ENCODE assay signal across 8 cellular contexts in the genomic region with DNA sequence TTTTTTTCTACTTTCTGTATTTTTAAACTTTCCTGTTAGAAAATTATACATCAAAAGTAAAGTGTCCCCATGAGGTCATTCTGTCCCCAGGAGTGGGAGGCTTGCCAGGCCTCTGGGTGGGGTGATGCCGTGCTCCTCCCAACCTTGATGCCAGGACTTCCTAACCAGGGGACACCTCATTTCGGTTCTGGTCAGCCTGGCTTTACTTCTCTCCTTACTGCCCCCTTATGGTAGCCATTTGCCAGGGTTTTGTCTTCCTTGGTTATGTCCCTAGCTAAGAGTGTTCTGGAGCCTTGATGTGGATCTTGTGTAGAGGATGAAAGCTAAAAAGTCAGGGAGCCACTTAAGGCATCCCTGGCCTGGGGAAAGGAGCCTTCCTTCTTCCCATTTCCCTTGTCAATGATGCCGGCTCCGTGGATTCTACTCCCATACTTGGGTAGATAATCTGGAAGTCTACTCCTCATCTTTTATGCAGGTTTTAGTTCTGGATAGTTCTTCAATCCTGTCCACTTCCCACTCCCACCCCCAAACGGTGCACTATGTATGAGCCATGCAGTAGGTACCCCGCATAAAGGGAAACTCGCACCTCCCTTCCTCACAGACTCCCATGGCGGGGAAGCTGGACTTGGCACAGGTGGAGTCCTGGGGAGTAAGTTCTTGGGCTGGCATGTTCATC.
DNase-seq lines count a peak whose midpoint lies in the region; ATAC-seq and FAIRE-seq lines count a peak whose summit lies in the region.

No MANE protein-coding gene starts in this region.

- H3K9me3 ChIP-seq in adipocyte (ENCODE audit: control insufficient read depth, low read length), result no peaks in the 10 kb centered on the region
- H3K9me3 ChIP-seq in right cardiac atrium (ENCODE audit: control insufficient read depth, low read length), result no peaks in the 10 kb centered on the region
- no peaks in the 10 kb centered on the region for H3K9me3 ChIP-seq in small intestine (ENCODE audit: control insufficient read depth, low read depth)

- H3K9ac ChIP-seq in adipocyte (ENCODE audit: low read length), result no peak overlapping the region

- H3K4me3 ChIP-seq in adipocyte (ENCODE audit: low read length) (no peak overlapping the region), right cardiac atrium (ENCODE audit: low read length) (no peak overlapping the region), small intestine (ENCODE audit: low read depth in 1 of 2, low read length in 2 of 2) (no peak overlapping the region)

- no peak overlapping the region for H3K4me3 Mint-ChIP-seq in activated T-cell treated with anti-CD3 and anti-CD28 coated beads, Interleukin-2, amount 50 U/mL, for 24 hours

- no peak for FAIRE-seq in small intestine (lab: Jason Lieb, UNC)

- H3K27me3 ChIP-seq in adipocyte (replicated peaks; ENCODE audit: control insufficient read depth, insufficient read depth, low read length) (no peaks in the 10 kb centered on the region), right cardiac atrium (ENCODE audit: control insufficient read depth, insufficient read depth) (peaks cover 2% of the 10 kb centered on the region), small intestine (ENCODE audit: control insufficient read depth in 2 of 2, insufficient read depth in 2 of 2, low read length in 2 of 2) (no peaks in the 10 kb centered on the region)

- intact Hi-C loops in right cardiac atrium (cut with DNase I), result loop anchor here in 1 of 4 donors (10.0 kb wide), 1 partner anchor 322 kb away; no protein-coding TSS in a partner anchor

- no peaks in the 10 kb centered on the region for H3K4me1 Mint-ChIP-seq in activated T-cell treated with anti-CD3 and anti-CD28 coated beads, Interleukin-2, amount 50 U/mL, for 24 hours (ENCODE audit: low read depth)

- no peaks in the 10 kb centered on the region for H3K9me3 Mint-ChIP-seq in activated T-cell treated with anti-CD3 and anti-CD28 coated beads, Interleukin-2, amount 50 U/mL, for 24 hours

- H3K27ac Mint-ChIP-seq in activated T-cell treated with anti-CD3 and anti-CD28 coated beads, Interleukin-2, amount 50 U/mL, for 24 hours, result no peak overlapping the region

- DNase-seq in activated T-cell treated with anti-CD3 and anti-CD28 coated beads for 24 hours (ENCODE audit: low read depth), result peak; percentile 1
- no peak for DNase-seq in activated T-cell treated with anti-CD3 and anti-CD28 coated beads, Interleukin-2, amount 50 U/mL, for 24 hours
- DNase-seq in NAMALWA (ENCODE audit: low spot score), result peak; percentile 58
- DNase-seq in adipocyte (ENCODE audit: low read depth), result peak; percentile 83
- DNase-seq in right cardiac atrium, result peak in 2 of 3 donors; percentile 25 to 61
- peak; percentile 53 for DNase-seq in small intestine

- peaks cover 26% of the 10 kb centered on the region for H3K27me3 Mint-ChIP-seq in activated T-cell treated with anti-CD3 and anti-CD28 coated beads, Interleukin-2, amount 50 U/mL, for 24 hours

- H3K36me3 ChIP-seq in adipocyte (ENCODE audit: control insufficient read depth, insufficient read depth, low read length, severe bottlenecking) (no peaks in the 10 kb centered on the region), small intestine (ENCODE audit: control insufficient read depth in 2 of 2, insufficient read depth in 2 of 2, low read length in 2 of 2) (no peaks in the 10 kb centered on the region)

- WGBS in right cardiac atrium, result 53% methylated on average over 8 of the region's 8 CpGs
- WGBS in small intestine, 3 donors, result 56 to 57% (median 56%) methylated on average over 8 of the region's 8 CpGs

- ATAC-seq in right cardiac atrium (peak; percentile 62 to 78), HG03378 (IDR thresholded peaks at IDR 0.05; ENCODE audit: unreplicated experiment) (no peak), GM19452 (IDR thresholded peaks at IDR 0.05; ENCODE audit: unreplicated experiment) (no peak)

- H3K4me1 ChIP-seq in adipocyte (ENCODE audit: control insufficient read depth, insufficient read depth, low read length) (no peaks in the 10 kb centered on the region), right cardiac atrium (ENCODE audit: control insufficient read depth, insufficient read depth, low read length) (no peaks in the 10 kb centered on the region), small intestine (ENCODE audit: control insufficient read depth in 2 of 2, insufficient read depth in 1 of 2, low read depth in 1 of 2, low read length in 1 of 2) (no peaks in the 10 kb centered on the region)

- H3K36me3 Mint-ChIP-seq in activated T-cell treated with anti-CD3 and anti-CD28 coated beads, Interleukin-2, amount 50 U/mL, for 24 hours (ENCODE audit: low read depth), result no peaks in the 10 kb centered on the region

- no peak overlapping the region for H3K27ac ChIP-seq in right cardiac atrium (ENCODE audit: low read length)
- no peak overlapping the region for H3K27ac ChIP-seq in small intestine (ENCODE audit: low read depth in 1 of 2, low read length in 1 of 2)

Comparison
In these comparisons a context has a peak if more than half of its experiments do, and no peak if none do; other contexts are left out.
1. ATAC-seq: peak in right cardiac atrium (2 of 2); none in HG03378 (single experiment) and GM19452 (single experiment).